In the genomic region with DNA sequence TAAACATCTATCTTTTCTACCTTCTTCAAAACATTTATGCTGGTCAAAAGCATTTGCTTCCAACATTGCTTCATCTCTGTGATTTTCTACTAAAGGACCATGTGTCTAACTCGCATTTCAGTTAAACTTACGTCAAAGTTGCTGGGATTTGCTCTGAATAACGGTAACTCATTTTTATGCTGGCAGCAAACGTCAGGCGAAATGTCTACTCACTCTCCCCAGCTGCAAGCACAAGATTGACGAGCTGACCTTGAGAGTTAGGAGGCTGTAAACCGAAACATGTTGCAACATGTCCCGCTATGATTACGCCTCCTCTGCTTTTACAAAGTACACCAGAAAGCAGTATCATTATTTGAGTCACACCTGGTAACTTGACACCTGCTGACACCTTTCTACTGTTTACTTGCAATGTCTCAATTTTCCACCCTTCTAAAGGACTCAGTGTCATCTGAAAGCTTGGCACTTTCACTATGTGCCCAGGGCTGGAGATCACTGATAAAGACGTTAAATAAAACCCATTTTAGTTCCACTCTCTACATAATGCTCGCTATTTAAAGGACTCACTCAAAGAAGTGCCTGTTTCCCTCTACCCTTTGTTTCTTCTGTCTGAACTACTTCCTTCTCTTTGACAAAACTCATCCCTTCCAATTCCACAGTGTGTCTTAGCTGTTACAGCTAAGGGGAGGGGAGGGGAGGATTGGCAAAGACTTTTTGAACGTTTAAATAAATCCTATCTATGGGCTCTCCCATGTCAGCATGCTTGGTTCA, we compare ENCODE assay signal across 8 cellular contexts.
DNase-seq lines count a peak whose midpoint lies in the region; ATAC-seq and TF ChIP-seq lines count a peak whose summit lies in the region.

No MANE protein-coding gene starts in this region.

- H3K4me1 ChIP-seq in ovary (ENCODE audit: insufficient read depth), result peaks cover 6% of the 10 kb centered on the region

- peak; percentile 63 for TF ChIP-seq EP300 in ovary (IDR thresholded peaks at IDR 0.05)

- H3K4me3 ChIP-seq in epithelial cell of esophagus (ENCODE audit: low read length) (peak overlapping the region; percentile 23), ovary (no peak overlapping the region)

- no peaks in the 10 kb centered on the region for H3K9me3 ChIP-seq in ovary

- peak overlapping the region; percentile 24 to 83 for H3K27ac ChIP-seq in ovary

- no peaks in the 10 kb centered on the region for H3K36me3 ChIP-seq in ovary

- intact Hi-C loops in ovary (cut with DNase I), result no loop called here

- peak; percentile 86 for ATAC-seq in HG02642 (IDR thresholded peaks at IDR 0.05; ENCODE audit: poor library complexity, unreplicated experiment)

- WGBS in ovary, 3 donors, result 6 to 25% (median 14%) methylated on average over 12 of the region's 12 CpGs

- TF ChIP-seq CTCF in epithelial cell of esophagus (IDR thresholded peaks at IDR 0.05; ENCODE audit: insufficient read depth, low read depth, low read length, missing control alignments) (no peak), ovary (IDR thresholded peaks at IDR 0.05) (no peak)

- H3K27me3 ChIP-seq in ovary, result no peaks in the 10 kb centered on the region

- peak; percentile 19 for DNase-seq in activated naive CD4-positive, alpha-beta T cell treated with Interleukin-2 at 50 U/mL for 16 hours
- no peak for DNase-seq in activated naive CD4-positive, alpha-beta T cell (lab: John Stamatoyannopoulos, UW)
- DNase-seq in NAMALWA (ENCODE audit: low spot score) (peak; percentile 71), SKM-1 treated with dmso at 0.1 percent for 144 hours (lab: John Stamatoyannopoulos, UW; ENCODE audit: unreplicated experiment) (peak; percentile 69), epithelial cell of esophagus (ENCODE audit: low read depth) (peak; percentile 100), ovary (peak in 4 of 5 donors; percentile 50 to 78 (median 58)), superior temporal gyrus (ENCODE audit: extremely low spot score) (no peak)

- TF ChIP-seq POLR2A in ovary (IDR thresholded peaks at IDR 0.05), result no peak

Comparison
In these comparisons a context has a peak if more than half of its experiments do, and no peak if none do; other contexts are left out.
1. DNase-seq: peak in activated naive CD4-positive, alpha-beta T cell treated with Interleukin-2 at 50 U/mL for 16 hours (single experiment), NAMALWA (single experiment), SKM-1 treated with dmso at 0.1 percent for 144 hours (single experiment), epithelial cell of esophagus (single experiment) and ovary (4 of 5); none in activated naive CD4-positive, alpha-beta T cell (0 of 4) and superior temporal gyrus (single experiment).